ENCODE assay signal across 24 cellular contexts in genomic region chr13:47962237-47962636, GRCh38.
"Had no signal": no experiment of that assay in that cellular context is flagged by ENCODE, and none has a peak within 500 bp of the region (broad histone marks: within the 10 kb centered on the region; RNA-seq: fewer than 3 reads in every experiment).

No MANE protein-coding gene starts in this region.

- H3K27ac ChIP-seq: colonic mucosa, coronary artery, dorsolateral prefrontal cortex, epithelial cell of prostate, esophagus muscularis mucosa, esophagus squamous epithelium, foreskin keratinocyte, gastrocnemius medialis, gastroesophageal sphincter, heart left ventricle, heart right ventricle had no signal

- H3K4me3 ChIP-seq: colonic mucosa, coronary artery, dorsolateral prefrontal cortex, esophagus muscularis mucosa, esophagus squamous epithelium, gastrocnemius medialis, gastroesophageal sphincter, heart left ventricle, heart right ventricle had no signal

- H3K27me3 Mint-ChIP-seq: dendritic cell treated with granulocyte-macrophage colony-stimulating factor and Interleukin-4, amounts not matched to agents 40 ng/mL and 50 ng/mL, for 4 days; effector memory CD8-positive, alpha-beta T cell had no signal

- H3K4me1 ChIP-seq: colonic mucosa, esophagus muscularis mucosa, esophagus squamous epithelium, foreskin keratinocyte, gastrocnemius medialis, gastroesophageal sphincter, heart left ventricle, heart right ventricle had no signal

- H3K36me3 ChIP-seq: colonic mucosa had no signal

- H3K27me3 ChIP-seq: colonic mucosa, dorsolateral prefrontal cortex, esophagus muscularis mucosa, esophagus squamous epithelium, foreskin keratinocyte, gastrocnemius medialis, gastroesophageal sphincter, heart left ventricle, heart right ventricle had no signal

- H3K4me3 Mint-ChIP-seq: dendritic cell treated with granulocyte-macrophage colony-stimulating factor and Interleukin-4, amounts not matched to agents 40 ng/mL and 50 ng/mL, for 4 days; effector memory CD8-positive, alpha-beta T cell had no signal

- ATAC-seq: effector memory CD8-positive, alpha-beta T cell; esophagus mucosa; foreskin keratinocyte; gastrocnemius medialis; gastroesophageal sphincter; heart left ventricle; heart right ventricle had no signal

- DNase-seq: colonic mucosa; cortex of kidney; dermis blood vessel endothelial cell; dorsolateral prefrontal cortex; effector CD4-positive, alpha-beta T cell; effector CD8-positive, alpha-beta T cell; effector memory CD4-positive, alpha-beta T cell; effector memory CD8-positive, alpha-beta T cell; erythroblast; esophagus squamous epithelium; foreskin fibroblast; foreskin keratinocyte; foreskin melanocyte; gastrocnemius medialis; glutamatergic neuron; head of caudate nucleus; heart left ventricle; heart right ventricle had no signal

- H3K9me3 Mint-ChIP-seq: effector memory CD8-positive, alpha-beta T cell had no signal

- H3K9me3 ChIP-seq: colonic mucosa, gastrocnemius medialis, gastroesophageal sphincter had no signal

- H3K27ac Mint-ChIP-seq: dendritic cell treated with granulocyte-macrophage colony-stimulating factor and Interleukin-4, amounts not matched to agents 40 ng/mL and 50 ng/mL, for 4 days; effector memory CD8-positive, alpha-beta T cell had no signal
